In the genomic region with DNA sequence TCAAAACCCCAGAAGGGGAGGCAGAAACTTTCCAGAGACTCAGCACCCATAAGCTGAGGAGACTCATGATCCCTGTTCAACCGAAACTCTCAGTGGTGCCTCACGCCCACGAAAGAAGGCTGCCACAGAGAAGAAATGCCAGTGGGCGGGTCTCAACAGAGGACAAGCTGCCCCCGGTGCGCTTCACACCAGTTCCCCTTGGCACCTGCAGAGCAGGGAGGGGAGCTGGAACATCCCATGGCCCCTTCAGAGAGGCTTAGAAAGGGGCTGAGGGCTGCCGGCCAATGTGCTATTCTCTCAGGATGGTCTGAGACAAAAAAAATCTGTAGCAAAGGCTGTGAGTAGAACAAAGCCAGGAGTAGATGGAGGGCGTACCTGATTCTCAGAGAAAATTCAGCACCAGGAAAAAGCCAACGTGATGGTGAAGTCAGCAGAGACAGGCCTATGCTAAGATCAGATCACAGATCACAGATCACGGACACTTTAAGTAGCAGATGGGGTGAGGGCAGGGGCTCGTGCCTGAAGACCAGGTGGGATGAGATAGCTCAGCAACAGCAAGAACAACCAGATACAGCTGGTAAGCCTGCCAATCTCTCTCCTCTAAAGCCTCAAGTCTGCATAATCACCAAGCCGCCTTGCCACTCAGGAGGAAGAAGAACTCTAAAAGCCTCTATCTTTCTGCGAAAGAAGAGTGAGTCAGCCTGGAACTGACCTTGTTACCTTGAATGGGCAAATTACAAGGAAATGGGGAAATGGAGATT, we compare ENCODE assay signal across 2 cellular contexts.
TF ChIP-seq lines count a peak whose summit lies in the region.

No MANE protein-coding gene starts in this region.

TF ChIP-seq in WTC11, 78 proteins besides CTCF, POLR2A, EP300 and RAD21 (continued from another document):
- TF ChIP-seq, protein P1, sequence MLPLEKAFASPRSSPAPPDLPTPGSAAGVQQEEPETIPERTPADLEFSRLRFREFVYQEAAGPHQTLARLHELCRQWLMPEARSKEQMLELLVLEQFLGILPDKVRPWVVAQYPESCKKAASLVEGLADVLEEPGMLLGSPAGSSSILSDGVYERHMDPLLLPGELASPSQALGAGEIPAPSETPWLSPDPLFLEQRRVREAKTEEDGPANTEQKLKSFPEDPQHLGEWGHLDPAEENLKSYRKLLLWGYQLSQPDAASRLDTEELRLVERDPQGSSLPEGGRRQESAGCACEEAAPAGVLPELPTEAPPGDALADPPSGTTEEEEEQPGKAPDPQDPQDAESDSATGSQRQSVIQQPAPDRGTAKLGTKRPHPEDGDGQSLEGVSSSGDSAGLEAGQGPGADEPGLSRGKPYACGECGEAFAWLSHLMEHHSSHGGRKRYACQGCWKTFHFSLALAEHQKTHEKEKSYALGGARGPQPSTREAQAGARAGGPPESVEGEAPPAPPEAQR (CRISPR knock-in tag; IDR thresholded peaks at IDR 0.05) = no peak
- TF ChIP-seq JUN (CRISPR knock-in tag; IDR thresholded peaks at IDR 0.05) = no peak
- TF ChIP-seq NR1H2 (CRISPR knock-in tag; IDR thresholded peaks at IDR 0.05) = no peak
- TF ChIP-seq PREB (CRISPR knock-in tag; IDR thresholded peaks at IDR 0.05; ENCODE audit: borderline replicate concordance) = no peak
- no peak for TF ChIP-seq ZNF138 (CRISPR knock-in tag; conservative IDR thresholded peaks at IDR 0.05)
- TF ChIP-seq ZNF317 (CRISPR knock-in tag; IDR thresholded peaks at IDR 0.05; ENCODE audit: borderline replicate concordance, low read depth) = no peak
- no peak for TF ChIP-seq MYBL2 (CRISPR knock-in tag; IDR thresholded peaks at IDR 0.05)
- TF ChIP-seq FOXK1 (CRISPR knock-in tag; IDR thresholded peaks at IDR 0.05) = no peak
- no peak for TF ChIP-seq TCF7 (CRISPR knock-in tag; IDR thresholded peaks at IDR 0.05; ENCODE audit: low read depth)
- TF ChIP-seq FOXJ3 (CRISPR knock-in tag; IDR thresholded peaks at IDR 0.05; ENCODE audit: borderline replicate concordance) = no peak
- no peak for TF ChIP-seq PRRX2 (CRISPR knock-in tag; IDR thresholded peaks at IDR 0.05)
- TF ChIP-seq, protein P2, sequence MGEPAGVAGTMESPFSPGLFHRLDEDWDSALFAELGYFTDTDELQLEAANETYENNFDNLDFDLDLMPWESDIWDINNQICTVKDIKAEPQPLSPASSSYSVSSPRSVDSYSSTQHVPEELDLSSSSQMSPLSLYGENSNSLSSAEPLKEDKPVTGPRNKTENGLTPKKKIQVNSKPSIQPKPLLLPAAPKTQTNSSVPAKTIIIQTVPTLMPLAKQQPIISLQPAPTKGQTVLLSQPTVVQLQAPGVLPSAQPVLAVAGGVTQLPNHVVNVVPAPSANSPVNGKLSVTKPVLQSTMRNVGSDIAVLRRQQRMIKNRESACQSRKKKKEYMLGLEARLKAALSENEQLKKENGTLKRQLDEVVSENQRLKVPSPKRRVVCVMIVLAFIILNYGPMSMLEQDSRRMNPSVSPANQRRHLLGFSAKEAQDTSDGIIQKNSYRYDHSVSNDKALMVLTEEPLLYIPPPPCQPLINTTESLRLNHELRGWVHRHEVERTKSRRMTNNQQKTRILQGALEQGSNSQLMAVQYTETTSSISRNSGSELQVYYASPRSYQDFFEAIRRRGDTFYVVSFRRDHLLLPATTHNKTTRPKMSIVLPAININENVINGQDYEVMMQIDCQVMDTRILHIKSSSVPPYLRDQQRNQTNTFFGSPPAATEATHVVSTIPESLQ (CRISPR knock-in tag; IDR thresholded peaks at IDR 0.05) = no peak
- TF ChIP-seq JAZF1 (CRISPR knock-in tag; IDR thresholded peaks at IDR 0.05) = no peak
- TF ChIP-seq CREM (CRISPR knock-in tag; IDR thresholded peaks at IDR 0.05) = no peak
- no peak for TF ChIP-seq SMAD3 (CRISPR knock-in tag; IDR thresholded peaks at IDR 0.05; ENCODE audit: borderline replicate concordance)
- no peak for TF ChIP-seq TEAD1 (CRISPR knock-in tag; IDR thresholded peaks at IDR 0.05)
- no peak for TF ChIP-seq ZNF423 (CRISPR knock-in tag; IDR thresholded peaks at IDR 0.05)

TF ChIP-seq in neural cell, 6 proteins besides CTCF, POLR2A, EP300 and RAD21 (continued from another document):
- TF ChIP-seq, protein P3, sequence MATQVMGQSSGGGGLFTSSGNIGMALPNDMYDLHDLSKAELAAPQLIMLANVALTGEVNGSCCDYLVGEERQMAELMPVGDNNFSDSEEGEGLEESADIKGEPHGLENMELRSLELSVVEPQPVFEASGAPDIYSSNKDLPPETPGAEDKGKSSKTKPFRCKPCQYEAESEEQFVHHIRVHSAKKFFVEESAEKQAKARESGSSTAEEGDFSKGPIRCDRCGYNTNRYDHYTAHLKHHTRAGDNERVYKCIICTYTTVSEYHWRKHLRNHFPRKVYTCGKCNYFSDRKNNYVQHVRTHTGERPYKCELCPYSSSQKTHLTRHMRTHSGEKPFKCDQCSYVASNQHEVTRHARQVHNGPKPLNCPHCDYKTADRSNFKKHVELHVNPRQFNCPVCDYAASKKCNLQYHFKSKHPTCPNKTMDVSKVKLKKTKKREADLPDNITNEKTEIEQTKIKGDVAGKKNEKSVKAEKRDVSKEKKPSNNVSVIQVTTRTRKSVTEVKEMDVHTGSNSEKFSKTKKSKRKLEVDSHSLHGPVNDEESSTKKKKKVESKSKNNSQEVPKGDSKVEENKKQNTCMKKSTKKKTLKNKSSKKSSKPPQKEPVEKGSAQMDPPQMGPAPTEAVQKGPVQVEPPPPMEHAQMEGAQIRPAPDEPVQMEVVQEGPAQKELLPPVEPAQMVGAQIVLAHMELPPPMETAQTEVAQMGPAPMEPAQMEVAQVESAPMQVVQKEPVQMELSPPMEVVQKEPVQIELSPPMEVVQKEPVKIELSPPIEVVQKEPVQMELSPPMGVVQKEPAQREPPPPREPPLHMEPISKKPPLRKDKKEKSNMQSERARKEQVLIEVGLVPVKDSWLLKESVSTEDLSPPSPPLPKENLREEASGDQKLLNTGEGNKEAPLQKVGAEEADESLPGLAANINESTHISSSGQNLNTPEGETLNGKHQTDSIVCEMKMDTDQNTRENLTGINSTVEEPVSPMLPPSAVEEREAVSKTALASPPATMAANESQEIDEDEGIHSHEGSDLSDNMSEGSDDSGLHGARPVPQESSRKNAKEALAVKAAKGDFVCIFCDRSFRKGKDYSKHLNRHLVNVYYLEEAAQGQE (IDR thresholded peaks at IDR 0.05; ENCODE audit: borderline replicate concordance) = no peak
